Comparison of ENCODE assay signal across 1 cellular context in genomic region chr20:62336775-62337557, GRCh38.
TF ChIP-seq lines count a peak whose summit lies in the region.

No MANE protein-coding gene starts in this region.

TF ChIP-seq in A549, 52 proteins besides CTCF, POLR2A, EP300 and RAD21:
- TF ChIP-seq KDM1A (IDR thresholded peaks at IDR 0.05; ENCODE audit: low read depth), result no peak
- 0 out of 2 replicates have a peak, but pooled peaks have one; percentile 31 for TF ChIP-seq POLR2AphosphoS2 (conservative IDR thresholded peaks at IDR 0.05; ENCODE audit: low read length)
